Comparison of ENCODE assay signal across 18 cellular contexts in genomic region chr21:42395910-42396625, GRCh38. TPM values are rescaled to one million over a fixed set of nuclear protein-coding genes. Genes with fewer than 3 reads are reported as not detected.
DNase-seq lines count a peak whose midpoint lies in the region; ATAC-seq and TF ChIP-seq lines count a peak whose summit lies in the region.
"Had no signal": no experiment of that assay in that cellular context is flagged by ENCODE, and none has a peak within 500 bp of the region (broad histone marks: within the 10 kb centered on the region; RNA-seq: fewer than 3 reads in every experiment).

TSS of gene TMPRSS3 (minus strand) at chr21:42396052. CDS start at chr21:42395417, 635 bp downstream.

- ATAC-seq in T-helper 17 cell (no peak), lower lobe of right lung (peak; percentile 89), GM18907 (IDR thresholded peaks at IDR 0.05; ENCODE audit: unreplicated experiment) (no peak)
- ATAC-seq: HepG2, left ventricle myocardium superior had no signal

- H3K27ac Mint-ChIP-seq in T-helper 17 cell, result peak within 1 kb of the TSS; percentile 88

- no peaks in the 10 kb centered on the region for H3K27me3 ChIP-seq in lower lobe of right lung (ENCODE audit: low read depth)
- no peaks in the 10 kb centered on the region for H3K27me3 ChIP-seq in transverse colon
- H3K27me3 ChIP-seq: adrenal gland had no signal

- H3K27me3 Mint-ChIP-seq in T-helper 17 cell, result no peaks in the 10 kb centered on the region

- H3K9me3 ChIP-seq in T-helper 17 cell (ENCODE audit: control insufficient read depth, low read length, poor library complexity, severe bottlenecking) (no peaks in the 10 kb centered on the region), lower lobe of right lung (no peaks in the 10 kb centered on the region), transverse colon (no peaks in the 10 kb centered on the region)
- H3K9me3 ChIP-seq: adrenal gland, esophagus muscularis mucosa had no signal

- WGBS in transverse colon (ENCODE audit: low coverage in 1 of 2), 2 donors, result 77% methylated on average over 17 of the region's 17 CpGs

- TF ChIP-seq EP300 in transverse colon (IDR thresholded peaks at IDR 0.05; ENCODE audit: low read depth), result no peak

- TF ChIP-seq CTCF in lower lobe of right lung (IDR thresholded peaks at IDR 0.05), result no peak
- TF ChIP-seq CTCF in transverse colon (IDR thresholded peaks at IDR 0.05), result no peak

- no peaks in the 10 kb centered on the region for H3K36me3 ChIP-seq in lower lobe of right lung
- H3K36me3 ChIP-seq in transverse colon, result no peaks in the 10 kb centered on the region
- H3K36me3 ChIP-seq: adrenal gland, esophagus muscularis mucosa had no signal

- no peak for TF ChIP-seq POLR2A in transverse colon (IDR thresholded peaks at IDR 0.05)

- DNase-seq in activated effector memory CD4-positive, alpha-beta T cell treated with anti-CD3 and anti-CD28 coated beads, Interleukin-2, amount 50 U/mL, for 16 hours, result peak; percentile 51
- no peak for DNase-seq in activated effector memory CD4-positive, alpha-beta T cell treated with Interleukin-2 at 50 U/mL for 16 hours
- DNase-seq in T-helper 17 cell (no peak), lower lobe of right lung (peak; percentile 62), transverse colon (peak; percentile 7), superior temporal gyrus (ENCODE audit: extremely low spot score) (no peak), NCI-H748 treated with DMSO at 0.1 percent for 48 hours (lab: John Stamatoyannopoulos, UW) (no peak)
- DNase-seq: DMS53, left ventricle myocardium superior, NCI-H1436 treated with DMSO at 0.1 percent for 48 hours, NCI-H446 treated with DMSO at 0.1 percent for 48 hours, T1000 had no signal

- H3K4me1 ChIP-seq in lower lobe of right lung (peaks cover 6% of the 10 kb centered on the region), transverse colon (no peaks in the 10 kb centered on the region)
- H3K4me1 ChIP-seq: adrenal gland, esophagus muscularis mucosa had no signal

- in situ Hi-C loops in transverse colon (cut with MboI; ENCODE audit: low pct_ligation_motif_present in 1 of 4, low pct_unique_long_range_greater_than_20kb in 1 of 4, low sequenced_read_pairs in 3 of 4), result no loop called here

- intact Hi-C loops in lower lobe of right lung (cut with DNase I) (no loop called here), transverse colon (cut with DNase I; ENCODE audit: low total_unique reads) (no loop called here)

- H3K4me3 Mint-ChIP-seq in T-helper 17 cell, result peak within 1 kb of the TSS; percentile 80

- H3K36me3 Mint-ChIP-seq in T-helper 17 cell (ENCODE audit: low read depth), result no peaks in the 10 kb centered on the region

- H3K4me1 Mint-ChIP-seq in T-helper 17 cell, result peaks cover 34% of the 10 kb centered on the region

- H3K4me3 ChIP-seq in lower lobe of right lung (no peak within 1 kb of the TSS), transverse colon (no peak within 1 kb of the TSS)
- H3K4me3 ChIP-seq: adrenal gland, coronary artery, esophagus muscularis mucosa, skin epidermis had no signal

- H3K27ac ChIP-seq in lower lobe of right lung (peak within 1 kb of the TSS; percentile 47), transverse colon (no peak within 1 kb of the TSS)
- H3K27ac ChIP-seq: coronary artery, esophagus muscularis mucosa, skin epidermis had no signal

RNA-seq across cellular contexts. Expression of gene TMPRSS3, which starts in this region (rescaled TPM):
- total RNA-seq in T-helper 17 cell (1 to 10 TPM; 2.8 to 4.5 TPM), lower lobe of right lung (3.8 TPM), transverse colon (1 to 10 TPM in 1 of 4 donors, under 1 TPM in 1, not detected in 2; 0.68 to 1.3 TPM)
- total RNA-seq: esophagus muscularis mucosa, left ventricle myocardium superior had no signal

Comparison
In these comparisons a context has a peak if more than half of its experiments do, and no peak if none do; other contexts are left out.
1. DNase-seq: peak in activated effector memory CD4-positive, alpha-beta T cell treated with anti-CD3 and anti-CD28 coated beads, Interleukin-2, amount 50 U/mL, for 16 hours (single experiment), lower lobe of right lung (single experiment) and transverse colon (single experiment); none in activated effector memory CD4-positive, alpha-beta T cell treated with Interleukin-2 at 50 U/mL for 16 hours (single experiment), T-helper 17 cell (0 of 3), superior temporal gyrus (single experiment) and NCI-H748 treated with DMSO at 0.1 percent for 48 hours (single experiment).
2. ATAC-seq: peak in lower lobe of right lung (2 of 2); none in T-helper 17 cell (single experiment) and GM18907 (single experiment).